In the genomic region with DNA sequence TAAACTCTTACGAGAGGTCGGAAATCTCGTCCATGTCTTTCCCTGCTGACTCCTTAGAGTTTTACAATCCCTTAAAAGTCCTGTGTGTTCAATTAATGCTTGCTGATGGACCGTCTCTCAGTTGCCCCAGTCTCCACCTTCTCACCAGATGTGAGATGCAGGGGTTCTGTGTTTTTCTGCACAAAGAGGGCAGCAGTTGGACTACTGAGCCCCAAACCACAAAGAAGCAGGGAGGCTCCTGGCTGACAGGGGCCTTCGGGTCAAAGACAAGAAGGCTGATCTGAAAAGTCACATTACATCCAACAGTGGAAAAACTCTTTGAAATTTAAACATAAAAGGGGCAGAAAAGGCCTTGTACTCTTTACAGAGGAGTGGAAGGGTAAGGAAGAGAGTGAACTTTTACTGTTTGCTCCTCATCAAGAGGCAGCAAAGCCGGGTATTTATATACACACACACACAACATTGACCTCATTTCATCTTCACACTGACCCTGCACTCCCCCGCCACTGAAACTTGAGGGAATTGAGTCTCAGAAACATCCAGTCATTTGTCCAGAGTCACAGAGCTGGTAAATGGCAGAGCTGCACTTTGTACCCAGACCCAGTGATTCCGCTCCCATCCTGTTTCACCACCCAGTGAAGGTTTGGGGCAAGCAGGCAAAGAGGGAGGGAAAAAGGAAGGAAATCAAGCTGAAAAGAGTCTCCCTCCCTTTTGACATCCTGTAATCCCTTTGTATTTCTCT, we compare ENCODE assay signal across 12 cellular contexts. TPM values are rescaled to one million over a fixed set of nuclear protein-coding genes. Genes with fewer than 3 reads are reported as not detected.
DNase-seq lines count a peak whose midpoint lies in the region; ATAC-seq and TF ChIP-seq lines count a peak whose summit lies in the region.
"Had no signal": no experiment of that assay in that cellular context is flagged by ENCODE, and none has a peak within 500 bp of the region (broad histone marks: within the 10 kb centered on the region; RNA-seq: fewer than 3 reads in every experiment).

No MANE protein-coding gene starts in this region.

- H3K79me2 ChIP-seq in ACC112 (ENCODE audit: control insufficient read depth, insufficient read depth, low read length, unreplicated experiment): no peaks in the 10 kb centered on the region

- ATAC-seq in psoas muscle: peak in 1 of 4 donors; percentile 2
- no peak for ATAC-seq in HG02981 (IDR thresholded peaks at IDR 0.05; ENCODE audit: unreplicated experiment)
- ATAC-seq in GM18519 (IDR thresholded peaks at IDR 0.05; ENCODE audit: low FRiP score, unreplicated experiment): no peak
- ATAC-seq: activated CD4-positive, CD25-positive, alpha-beta regulatory T cell treated with anti-CD3 and anti-CD28 coated beads, Interleukin-2, amount 50 U/mL, for 24 hours; HCT116; T-cell had no signal

- TF ChIP-seq POLR2A in NB4 (IDR thresholded peaks at IDR 0.05; ENCODE audit: extremely low read depth, insufficient read length): no peak

- no peak overlapping the region for H2AFZ ChIP-seq in ACC112 (ENCODE audit: low read length, unreplicated experiment)

- WGBS in psoas muscle, 3 donors: 74 to 87% (median 82%) methylated on average over 8 of the region's 8 CpGs

- H3K9me3 ChIP-seq in psoas muscle: no peaks in the 10 kb centered on the region

- H3K4me3 ChIP-seq in ACC112 (ENCODE audit: low read depth, low read length) (no peak overlapping the region), NB4 (ENCODE audit: low read depth, low read length) (no peak overlapping the region), psoas muscle (no peak overlapping the region)

- H3K36me3 ChIP-seq in ACC112 (ENCODE audit: insufficient read depth, low read length) (no peaks in the 10 kb centered on the region), psoas muscle (ENCODE audit: insufficient read depth in 1 of 2, low read depth in 1 of 2) (no peaks in the 10 kb centered on the region)

- H3K27me3 ChIP-seq in ACC112 (ENCODE audit: insufficient read depth, low read length) (no peaks in the 10 kb centered on the region), psoas muscle (ENCODE audit: insufficient read depth in 3 of 3, low read length in 2 of 3) (no peaks in the 10 kb centered on the region)

- peak overlapping the region; percentile 99 for H3K27ac ChIP-seq in ACC112 (ENCODE audit: low read depth, low read length)
- H3K27ac ChIP-seq in psoas muscle: peak overlapping the region; percentile 85

- peaks cover 61% of the 10 kb centered on the region for H3K4me1 ChIP-seq in ACC112 (ENCODE audit: control insufficient read depth, insufficient read depth, low read length, unreplicated experiment)
- peaks cover 45% of the 10 kb centered on the region for H3K4me1 ChIP-seq in psoas muscle

- DNase-seq in NB4 (ENCODE audit: low read depth) (peak; percentile 85), left kidney (ENCODE audit: low read depth, low spot score) (peak; percentile 14), psoas muscle (no peak), NCI-H2107 treated with DMSO at 0.1 percent for 48 hours (lab: John Stamatoyannopoulos, UW; ENCODE audit: unreplicated experiment) (no peak)
- DNase-seq in activated CD4-positive, alpha-beta T cell treated with anti-CD3 and anti-CD28 coated beads, Interleukin-2, amount 50 U/mL, for 1 hour: no peak
- DNase-seq: NCI-H2171 treated with DMSO at 0.1 percent for 48 hours, T-cell had no signal

- TF ChIP-seq CTCF in NB4 (IDR thresholded peaks at IDR 0.05; ENCODE audit: low read depth, low read length): no peak
- no peak for TF ChIP-seq CTCF in psoas muscle (IDR thresholded peaks at IDR 0.05)

- intact Hi-C loops in psoas muscle (cut with DNase I): no loop called here

RNA-seq across cellular contexts. Expression of a gene that starts 23.7 kb away (rescaled TPM):
- total RNA-seq in psoas muscle: 100 to 1,000 TPM; 200 to 269 (median 257) TPM
- polyA plus RNA-seq in psoas muscle: 100 to 1,000 TPM; 400 to 716 (median 536) TPM

Comparison
In these comparisons a context has a peak if more than half of its experiments do, and no peak if none do; other contexts are left out.
1. DNase-seq: peak in NB4 (single experiment) and left kidney (single experiment); none in psoas muscle (0 of 2), NCI-H2107 treated with DMSO at 0.1 percent for 48 hours (single experiment) and activated CD4-positive, alpha-beta T cell treated with anti-CD3 and anti-CD28 coated beads, Interleukin-2, amount 50 U/mL, for 1 hour (single experiment).